1 cellular context compared by ENCODE assay signal in genomic region chr5:119470105-119470763, GRCh38.
TF ChIP-seq lines count a peak whose summit lies in the region.

No MANE protein-coding gene starts in this region.

TF ChIP-seq in H1, 55 proteins besides CTCF, POLR2A, EP300 and RAD21 (continued from another document):
- TF ChIP-seq, protein P1, sequence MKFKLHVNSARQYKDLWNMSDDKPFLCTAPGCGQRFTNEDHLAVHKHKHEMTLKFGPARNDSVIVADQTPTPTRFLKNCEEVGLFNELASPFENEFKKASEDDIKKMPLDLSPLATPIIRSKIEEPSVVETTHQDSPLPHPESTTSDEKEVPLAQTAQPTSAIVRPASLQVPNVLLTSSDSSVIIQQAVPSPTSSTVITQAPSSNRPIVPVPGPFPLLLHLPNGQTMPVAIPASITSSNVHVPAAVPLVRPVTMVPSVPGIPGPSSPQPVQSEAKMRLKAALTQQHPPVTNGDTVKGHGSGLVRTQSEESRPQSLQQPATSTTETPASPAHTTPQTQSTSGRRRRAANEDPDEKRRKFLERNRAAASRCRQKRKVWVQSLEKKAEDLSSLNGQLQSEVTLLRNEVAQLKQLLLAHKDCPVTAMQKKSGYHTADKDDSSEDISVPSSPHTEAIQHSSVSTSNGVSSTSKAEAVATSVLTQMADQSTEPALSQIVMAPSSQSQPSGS (IDR thresholded peaks at IDR 0.05; ENCODE audit: low read length) = peak; percentile 45; the same call in 1 of the 2 replicates
- TF ChIP-seq HDAC2 (IDR thresholded peaks at IDR 0.05; ENCODE audit: borderline replicate concordance in 1 of 2, low read depth in 2 of 2, low read length in 2 of 2) (peak in 1 of 2 experiments; percentile 68; a peak in 1 of 4 replicates), JUND (IDR thresholded peaks at IDR 0.05; ENCODE audit: low read length) (no peak), TBP (IDR thresholded peaks at IDR 0.05; ENCODE audit: low read depth, low read length) (no peak), RBBP5 (IDR thresholded peaks at IDR 0.05; ENCODE audit: borderline replicate concordance, low read depth, low read length) (no peak), NANOG (IDR thresholded peaks at IDR 0.05; ENCODE audit: insufficient read depth, low read depth, low read length, poor library complexity, severe bottlenecking) (peak; percentile 74), BCL11A (IDR thresholded peaks at IDR 0.05; ENCODE audit: low read depth in 2 of 2, low read length in 2 of 2) (peak in 1 of 2 experiments; percentile 22), CTBP2 (IDR thresholded peaks at IDR 0.05; ENCODE audit: borderline replicate concordance, insufficient read depth, insufficient read length, low read length) (no peak), KDM5A (IDR thresholded peaks at IDR 0.05; ENCODE audit: low read length) (no peak), USF2 (IDR thresholded peaks at IDR 0.05; ENCODE audit: low read length) (no peak), SUZ12 (IDR thresholded peaks at IDR 0.05; ENCODE audit: low read length) (no peak), CHD2 (IDR thresholded peaks at IDR 0.05; ENCODE audit: low read length) (no peak), SAP30 (IDR thresholded peaks at IDR 0.05; ENCODE audit: insufficient read depth, insufficient replicate concordance, low read length) (no peak), SIN3A (conservative IDR thresholded peaks at IDR 0.05 in 1 of 2, IDR thresholded peaks at IDR 0.05 in 1 of 2; ENCODE audit: low read depth in 1 of 2, low read length in 2 of 2) (peak in 1 of 2 experiments; percentile 35; a peak in 1 of 4 replicates), POU5F1 (IDR thresholded peaks at IDR 0.05; ENCODE audit: low read depth, low read length) (peak; percentile 61; the same call in 1 of the 2 replicates), ASH2L (IDR thresholded peaks at IDR 0.05; ENCODE audit: low read length) (no peak)
TF ChIP-seq in H1: peak in this region for 11.
